8 cellular contexts compared by ENCODE assay signal in the genomic region with DNA sequence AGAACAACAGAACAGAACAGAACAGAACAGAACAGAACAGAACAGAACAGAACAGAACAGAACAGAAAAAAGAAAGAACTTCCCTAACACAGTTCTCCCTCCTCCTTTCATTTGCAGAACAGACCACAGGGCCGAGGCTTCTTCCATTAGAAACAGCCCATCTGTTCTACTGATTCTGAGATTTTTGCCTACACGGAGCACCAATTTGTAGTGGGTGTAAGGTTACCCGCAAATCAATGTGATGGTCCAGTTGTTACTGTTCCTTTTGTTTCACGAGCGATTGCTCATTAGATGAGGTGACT. TPM values are rescaled to one million over a fixed set of nuclear protein-coding genes. Genes with fewer than 3 reads are reported as not detected.
DNase-seq lines count a peak whose midpoint lies in the region; ATAC-seq and TF ChIP-seq lines count a peak whose summit lies in the region.

No MANE protein-coding gene starts in this region.

- no peak overlapping the region for H3K27ac Mint-ChIP-seq in mesothelial cell of epicardium

- peak overlapping the region; percentile 68 for H3K4me3 Mint-ChIP-seq in mesothelial cell of epicardium

- no peaks in the 10 kb centered on the region for H3K36me3 Mint-ChIP-seq in mesothelial cell of epicardium

- H3K9me3 Mint-ChIP-seq in mesothelial cell of epicardium: no peaks in the 10 kb centered on the region

- intact Hi-C loops in Right ventricle myocardium inferior (cut with DNase I): loop anchor here (5.0 kb wide), 1 partner anchor 59 kb away; no protein-coding TSS in a partner anchor
- intact Hi-C loops in cardiac septum (cut with DNase I): loop anchor here (5.0 kb wide), 1 partner anchor 59 kb away; no protein-coding TSS in a partner anchor

- no peaks in the 10 kb centered on the region for H3K27me3 Mint-ChIP-seq in mesothelial cell of epicardium (ENCODE audit: low read depth)

- TF ChIP-seq CTCF in mesothelial cell of epicardium (IDR thresholded peaks at IDR 0.05; ENCODE audit: unreplicated experiment): no peak
- TF ChIP-seq CTCF in GM10266 (IDR thresholded peaks at IDR 0.05; ENCODE audit: control insufficient read depth, insufficient read depth, low read depth, missing control alignments): no peak

- no peak for DNase-seq in Right ventricle myocardium inferior (ENCODE audit: missing footprints)
- DNase-seq in cardiac septum (ENCODE audit: low spot score): no peak
- DNase-seq in caudate nucleus (lab: John Stamatoyannopoulos, UW): peak in 1 of 61 donors; percentile 54
- DNase-seq in mesothelial cell of epicardium (ENCODE audit: low spot score in 2 of 2, unreplicated experiment in 2 of 2): no peak
- DNase-seq in middle frontal gyrus (ENCODE audit: extremely low spot score, low spot score): no peak
- DNase-seq in GM10266 (ENCODE audit: extremely low spot score): no peak
- DNase-seq in NCI-H146 treated with DMSO at 0.1 percent for 48 hours (lab: John Stamatoyannopoulos, UW; ENCODE audit: unreplicated experiment): no peak

- ATAC-seq in Right ventricle myocardium inferior (peak; percentile 1), GM21576 (IDR thresholded peaks at IDR 0.05; ENCODE audit: unreplicated experiment) (no peak)

- H3K27ac ChIP-seq in caudate nucleus (ENCODE audit: low read depth, low read length): peak overlapping the region; percentile 93

- peaks cover 11% of the 10 kb centered on the region for H3K4me1 Mint-ChIP-seq in mesothelial cell of epicardium

RNA-seq across cellular contexts. Expression of a gene that starts 0.7 kb away (rescaled TPM):
- total RNA-seq in Right ventricle myocardium inferior (9.1 TPM), cardiac septum (7.7 TPM), mesothelial cell of epicardium (3.8 to 4.4 TPM (median 3.8 TPM) in 3 replicates)
